In genomic region chr17:2076461-2076984, GRCh38 we compare ENCODE assay signal across 11 cellular contexts. TPM values are rescaled to one million over a fixed set of nuclear protein-coding genes. Genes with fewer than 3 reads are reported as not detected.
DNase-seq lines count a peak whose midpoint lies in the region; ATAC-seq and TF ChIP-seq lines count a peak whose summit lies in the region.
"Had no signal": no experiment of that assay in that cellular context is flagged by ENCODE, and none has a peak within 500 bp of the region (broad histone marks: within the 10 kb centered on the region; RNA-seq: fewer than 3 reads in every experiment).

No MANE protein-coding gene starts in this region.

- WGBS in heart right ventricle, 2 donors = 48 to 55% methylated on average over 12 of the region's 12 CpGs

- no peaks in the 10 kb centered on the region for H3K27me3 ChIP-seq in heart right ventricle
- no peaks in the 10 kb centered on the region for H3K27me3 ChIP-seq in vagina

- H3K36me3 ChIP-seq in heart right ventricle = peaks cover 0 to 78% (median 6%) of the 10 kb centered on the region in 9 donors
- H3K36me3 ChIP-seq in vagina = peaks cover 0 to 29% of the 10 kb centered on the region in 2 donors

- H3K27me3 Mint-ChIP-seq in brain (no peaks in the 10 kb centered on the region), nephron progenitor cell (ENCODE audit: low read depth, poor library complexity) (no peaks in the 10 kb centered on the region)
- H3K27me3 Mint-ChIP-seq in activated T-cell treated with anti-CD3 and anti-CD28 coated beads, Interleukin-2, amount 50 U/mL, for 72 hours (ENCODE audit: low read depth) = no peaks in the 10 kb centered on the region
- H3K27me3 Mint-ChIP-seq: activated CD8-positive, alpha-beta memory T cell treated with anti-CD3 and anti-CD28 coated beads, Interleukin-2, amount 10 ng/mL, durations not matched to agents 7 days and 5 days had no signal

- intact Hi-C loops in heart right ventricle (cut with DNase I) = no loop called here
- intact Hi-C loops in cardiac septum (cut with DNase I) = no loop called here
- intact Hi-C loops in vagina (cut with DNase I) = no loop called here

- no peak for DNase-seq in heart right ventricle
- no peak for DNase-seq in cardiac septum (ENCODE audit: low spot score)
- no peak for DNase-seq in nephron progenitor cell
- no peak for DNase-seq in vagina (ENCODE audit: extremely low spot score in 2 of 2)
- no peak for DNase-seq in activated T-cell treated with anti-CD3 and anti-CD28 coated beads, Interleukin-2, amount 50 U/mL, for 72 hours
- DNase-seq in activated CD4-positive, alpha-beta T cell treated with anti-CD3 and anti-CD28 coated beads for 48 hours = no peak
- DNase-seq: activated CD8-positive, alpha-beta memory T cell treated with anti-CD3 and anti-CD28 coated beads, Interleukin-2, amount 10 ng/mL, durations not matched to agents 7 days and 5 days; amygdala had no signal

- H3K4me3 ChIP-seq in heart right ventricle (no peak overlapping the region), vagina (no peak overlapping the region)

- peak overlapping the region in 4 of 5 experiments; percentile 55 to 96 (median 90) for H3K27ac Mint-ChIP-seq in brain
- H3K27ac Mint-ChIP-seq in nephron progenitor cell = peak overlapping the region; percentile 97
- H3K27ac Mint-ChIP-seq in activated T-cell treated with anti-CD3 and anti-CD28 coated beads, Interleukin-2, amount 50 U/mL, for 72 hours = no peak overlapping the region
- H3K27ac Mint-ChIP-seq: activated CD8-positive, alpha-beta memory T cell treated with anti-CD3 and anti-CD28 coated beads, Interleukin-2, amount 10 ng/mL, durations not matched to agents 7 days and 5 days had no signal

- no peaks in the 10 kb centered on the region for H3K9me3 ChIP-seq in heart right ventricle
- no peaks in the 10 kb centered on the region for H3K9me3 ChIP-seq in vagina

- H3K9me3 Mint-ChIP-seq in brain (no peaks in the 10 kb centered on the region), nephron progenitor cell (no peaks in the 10 kb centered on the region)
- H3K9me3 Mint-ChIP-seq in activated T-cell treated with anti-CD3 and anti-CD28 coated beads, Interleukin-2, amount 50 U/mL, for 72 hours = no peaks in the 10 kb centered on the region

- no peak for TF ChIP-seq POLR2A in vagina (IDR thresholded peaks at IDR 0.05)

- peaks cover 25 to 65% (median 55%) of the 10 kb centered on the region in 9 donors for H3K4me1 ChIP-seq in heart right ventricle
- H3K4me1 ChIP-seq in vagina = peaks cover 32% of the 10 kb centered on the region

- H3K4me1 Mint-ChIP-seq in brain (peaks cover 34% of the 10 kb centered on the region), nephron progenitor cell (peaks cover 54% of the 10 kb centered on the region)
- peaks cover 2% of the 10 kb centered on the region for H3K4me1 Mint-ChIP-seq in activated T-cell treated with anti-CD3 and anti-CD28 coated beads, Interleukin-2, amount 50 U/mL, for 72 hours (ENCODE audit: low read depth)

- peaks cover 56% of the 10 kb centered on the region for H3K36me3 Mint-ChIP-seq in brain
- H3K36me3 Mint-ChIP-seq in nephron progenitor cell (ENCODE audit: low read depth) = peaks cover 53% of the 10 kb centered on the region
- peaks cover 10 to 21% of the 10 kb centered on the region in 2 donors for H3K36me3 Mint-ChIP-seq in activated T-cell treated with anti-CD3 and anti-CD28 coated beads, Interleukin-2, amount 50 U/mL, for 72 hours (ENCODE audit: insufficient read depth in 2 of 2)

- TF ChIP-seq CTCF in heart right ventricle (IDR thresholded peaks at IDR 0.05) = no peak
- no peak for TF ChIP-seq CTCF in brain (conservative IDR thresholded peaks at IDR 0.05)
- no peak for TF ChIP-seq CTCF in nephron progenitor cell (IDR thresholded peaks at IDR 0.05)
- TF ChIP-seq CTCF in vagina (IDR thresholded peaks at IDR 0.05) = no peak

- peak overlapping the region in 1 of 5 experiments; percentile 50 for H3K4me3 Mint-ChIP-seq in brain
- H3K4me3 Mint-ChIP-seq in nephron progenitor cell = peak overlapping the region; percentile 30
- no peak overlapping the region for H3K4me3 Mint-ChIP-seq in activated T-cell treated with anti-CD3 and anti-CD28 coated beads, Interleukin-2, amount 50 U/mL, for 72 hours
- H3K4me3 Mint-ChIP-seq: activated CD8-positive, alpha-beta memory T cell treated with anti-CD3 and anti-CD28 coated beads, Interleukin-2, amount 10 ng/mL, durations not matched to agents 7 days and 5 days had no signal

- peak overlapping the region; percentile 60 to 97 (median 92) for H3K27ac ChIP-seq in heart right ventricle
- peak overlapping the region; percentile 82 for H3K27ac ChIP-seq in vagina
- H3K27ac ChIP-seq: epithelial cell of prostate had no signal

- ATAC-seq in heart right ventricle (no peak), GM19324 (IDR thresholded peaks at IDR 0.05; ENCODE audit: low FRiP score, unreplicated experiment) (no peak)
- ATAC-seq in activated T-cell treated with anti-CD3 and anti-CD28 coated beads, Interleukin-2, amount 50 U/mL, for 72 hours (replicated peaks in 1 of 2) = no peak

RNA-seq across cellular contexts. Expression of gene HIC1, which starts 21.6 kb away (rescaled TPM):
- total RNA-seq in heart right ventricle (10 to 100 TPM in 7 of 10 donors, 1 to 10 TPM in 3; 3.5 to 37.5 (median 12.1) TPM), cardiac septum (15.0 TPM), vagina (33.1 TPM)
- polyA plus RNA-seq in heart right ventricle (10 to 100 TPM in 1 of 2 donors, 1 to 10 TPM in 1; 8.3 to 14.3 TPM), brain (ENCODE audit: insufficient read depth, low read depth, low replicate concordance) (2.6 TPM)
- 10 to 100 TPM; 11.7 to 21.4 TPM for total RNA-seq in activated T-cell treated with anti-CD3 and anti-CD28 coated beads, Interleukin-2, amount 50 U/mL, for 72 hours

RNA-seq across cellular contexts. Expression of gene OVCA2, which starts 34.7 kb away (rescaled TPM):
- total RNA-seq in heart right ventricle (10 to 100 TPM; 15.3 to 25.4 (median 17.6) TPM), cardiac septum (19.8 TPM), vagina (24.3 TPM)
- polyA plus RNA-seq in heart right ventricle (10 to 100 TPM; 43.3 to 47.5 TPM), brain (ENCODE audit: insufficient read depth, low read depth, low replicate concordance) (28.7 TPM)
- total RNA-seq in activated T-cell treated with anti-CD3 and anti-CD28 coated beads, Interleukin-2, amount 50 U/mL, for 72 hours = 10 to 100 TPM; 29.0 to 33.3 TPM

RNA-seq across cellular contexts. Expression of gene DPH1, which starts 46.6 kb away (rescaled TPM):
- total RNA-seq in heart right ventricle (10 to 100 TPM; 22.8 to 40.0 (median 25.9) TPM), cardiac septum (28.8 TPM), vagina (43.0 TPM)
- polyA plus RNA-seq in heart right ventricle (10 to 100 TPM; 19.0 to 28.9 TPM), brain (ENCODE audit: insufficient read depth, low read depth, low replicate concordance) (18.6 TPM)
- total RNA-seq in activated T-cell treated with anti-CD3 and anti-CD28 coated beads, Interleukin-2, amount 50 U/mL, for 72 hours = 10 to 100 TPM; 36.8 to 40.8 TPM

RNA-seq across cellular contexts. Expression of gene RTN4RL1, which starts 51.4 kb away (rescaled TPM):
- 1 to 10 TPM in 9 of 10 donors, under 1 TPM in 1; 0.81 to 6.3 (median 2.5) TPM for total RNA-seq in heart right ventricle
- polyA plus RNA-seq in heart right ventricle = 1 to 10 TPM; 3.0 to 3.1 TPM
- 0.32 TPM for total RNA-seq in cardiac septum
- 4.3 TPM for polyA plus RNA-seq in brain (ENCODE audit: insufficient read depth, low read depth, low replicate concordance)
- total RNA-seq in vagina = 3.7 TPM
- under 1 TPM; 0.14 to 0.21 TPM for total RNA-seq in activated T-cell treated with anti-CD3 and anti-CD28 coated beads, Interleukin-2, amount 50 U/mL, for 72 hours
